In genomic region chr3:134839990-134840389, GRCh38 we compare ENCODE assay signal across 14 cellular contexts. TPM values are rescaled to one million over a fixed set of nuclear protein-coding genes. Genes with fewer than 3 reads are reported as not detected.
DNase-seq lines count a peak whose midpoint lies in the region; ATAC-seq and TF ChIP-seq lines count a peak whose summit lies in the region.
"Had no signal": no experiment of that assay in that cellular context is flagged by ENCODE, and none has a peak within 500 bp of the region (broad histone marks: within the 10 kb centered on the region; RNA-seq: fewer than 3 reads in every experiment).

No MANE protein-coding gene starts in this region.

- H3K4me3 ChIP-seq in prostate gland (no peak overlapping the region), SK-N-SH (ENCODE audit: low read depth in 2 of 2, low read length in 1 of 2) (no peak overlapping the region)

- no peak for TF ChIP-seq POLR2A in prostate gland (IDR thresholded peaks at IDR 0.05)

- no peaks in the 10 kb centered on the region for H4K20me1 ChIP-seq in SK-N-SH (ENCODE audit: insufficient read depth)

- CTCF ChIA-PET in SK-N-SH (lab: Yijun Ruan, JAX): no interaction called here

- H2AFZ ChIP-seq in SK-N-SH (ENCODE audit: low read depth): no peak overlapping the region

- no peaks in the 10 kb centered on the region for H3K36me3 ChIP-seq in prostate gland
- H3K36me3 ChIP-seq in SK-N-SH (replicated peaks in 1 of 2; ENCODE audit: control insufficient read depth in 1 of 2, insufficient read depth in 2 of 2, low read length in 1 of 2): no peaks in the 10 kb centered on the region
- H3K36me3 ChIP-seq: WERI-Rb-1 had no signal

- POLR2A ChIA-PET in SK-N-SH (lab: Yijun Ruan, JAX): no interaction called here

- WGBS in prostate gland: 45% methylated on average over 1 of the region's 1 CpG
- WGBS in SK-N-SH (ENCODE audit: low lambda C conversion rate): 33% methylated on average over 1 of the region's 1 CpG

- no peaks in the 10 kb centered on the region for H3K4me1 ChIP-seq in prostate gland (replicated peaks)
- no peaks in the 10 kb centered on the region for H3K4me1 ChIP-seq in SK-N-SH (ENCODE audit: control insufficient read depth in 1 of 2, insufficient read depth in 2 of 2, low read depth in 1 of 2, low read length in 1 of 2)

- DNase-seq in MV-4-11 (lab: John Stamatoyannopoulos, UW) (peak; percentile 52), dermis blood vessel endothelial cell (no peak), prostate gland (ENCODE audit: low spot score) (no peak), G401 (ENCODE audit: low spot score) (no peak), SK-N-SH (no peak)
- DNase-seq: mesenchymal stem cell, NCI-H1092, NCI-H524, SHP77 treated with DMSO at 0.1 percent for 48 hours, WERI-Rb-1 had no signal

- no peaks in the 10 kb centered on the region for H3K79me2 ChIP-seq in SK-N-SH (ENCODE audit: insufficient read depth)

- H3K9me3 ChIP-seq in prostate gland (no peaks in the 10 kb centered on the region), SK-N-SH (no peaks in the 10 kb centered on the region)

- no peak for TF ChIP-seq EP300 in SK-N-SH (IDR thresholded peaks at IDR 0.05; ENCODE audit: borderline replicate concordance in 1 of 2, low read depth in 1 of 2, low read length in 1 of 2)

- in situ Hi-C loops in G401 (cut with HindIII; ENCODE audit: low sequenced_read_pairs): no loop called here

- no peak overlapping the region for H3K4me2 ChIP-seq in SK-N-SH

- H3F3A ChIP-seq in SK-N-SH (replicated peaks; ENCODE audit: insufficient read depth): no peaks in the 10 kb centered on the region

- no peak for TF ChIP-seq RAD21 in SK-N-SH (IDR thresholded peaks at IDR 0.05; ENCODE audit: low read length)

- ATAC-seq in GM18498 (IDR thresholded peaks at IDR 0.05; ENCODE audit: unreplicated experiment) (peak; percentile 87), GM19467 (IDR thresholded peaks at IDR 0.05; ENCODE audit: unreplicated experiment) (peak; percentile 70), HG02973 (IDR thresholded peaks at IDR 0.05; ENCODE audit: unreplicated experiment) (peak; percentile 58)
- ATAC-seq: esophagus mucosa had no signal

- H3K9ac ChIP-seq in SK-N-SH: no peak overlapping the region

- H3K9me2 ChIP-seq in SK-N-SH: no peaks in the 10 kb centered on the region

- H3K27ac ChIP-seq in prostate gland (no peak overlapping the region), SK-N-SH (ENCODE audit: low read depth in 2 of 2, low read length in 1 of 2) (no peak overlapping the region)
- H3K27ac ChIP-seq: WERI-Rb-1 had no signal

- intact Hi-C loops in prostate gland (cut with DNase I): no loop called here

- TF ChIP-seq CTCF in prostate gland (IDR thresholded peaks at IDR 0.05): no peak
- no peak for TF ChIP-seq CTCF in SK-N-SH (IDR thresholded peaks at IDR 0.05)

- no peaks in the 10 kb centered on the region for H3K27me3 ChIP-seq in prostate gland (replicated peaks; ENCODE audit: insufficient read depth)
- H3K27me3 ChIP-seq in SK-N-SH (ENCODE audit: insufficient read depth): no peaks in the 10 kb centered on the region

TF ChIP-seq in SK-N-SH, 30 proteins besides CTCF, POLR2A, EP300 and RAD21:
- TF ChIP-seq ELF1 (IDR thresholded peaks at IDR 0.05): no peak
- TF ChIP-seq EZH2phosphoT487 (IDR thresholded peaks at IDR 0.05; ENCODE audit: borderline replicate concordance, low read depth): no peak
- TF ChIP-seq MEF2A (IDR thresholded peaks at IDR 0.05; ENCODE audit: borderline replicate concordance, low read depth): no peak
- no peak for TF ChIP-seq FOXM1 (IDR thresholded peaks at IDR 0.05; ENCODE audit: low read depth)
- TF ChIP-seq IRF3 (IDR thresholded peaks at IDR 0.05; ENCODE audit: low read depth, low read length): no peak
- no peak for TF ChIP-seq GATA2 (CRISPR knock-in tag; IDR thresholded peaks at IDR 0.05)
- TF ChIP-seq TEAD4 (IDR thresholded peaks at IDR 0.05; ENCODE audit: borderline replicate concordance, insufficient read depth): no peak
- no peak for TF ChIP-seq USF1 (IDR thresholded peaks at IDR 0.05; ENCODE audit: borderline replicate concordance, low read depth)
- TF ChIP-seq SIN3A (IDR thresholded peaks at IDR 0.05; ENCODE audit: borderline replicate concordance, low read depth, low read length): no peak
- no peak for TF ChIP-seq FOXJ3 (CRISPR knock-in tag; IDR thresholded peaks at IDR 0.05)
- TF ChIP-seq USF2 (IDR thresholded peaks at IDR 0.05; ENCODE audit: borderline replicate concordance, low read depth, low read length): no peak
- TF ChIP-seq RFX5 (IDR thresholded peaks at IDR 0.05; ENCODE audit: low read length): no peak
- TF ChIP-seq MXI1 (IDR thresholded peaks at IDR 0.05; ENCODE audit: low read depth, low read length): no peak
- no peak for TF ChIP-seq YY1 (IDR thresholded peaks at IDR 0.05; ENCODE audit: low read depth)

RNA-seq across cellular contexts. Expression of gene EPHB1, which starts 44.9 kb away (rescaled TPM):
- 2.4 and 6.5 TPM in 2 replicates for total RNA-seq in dermis blood vessel endothelial cell
- 10 to 100 TPM in 1 of 2 donors, 1 to 10 TPM in 1; 2.3 to 21.2 TPM for total RNA-seq in prostate gland
- not detected in 2 replicates for total RNA-seq in G401 (2014; rRNA removed; shearing (Covaris generic))
- 0.84 and 1.2 TPM in 2 replicates for polyA plus RNA-seq in SK-N-SH (2012; rRNA removed)
- 0.83 and 0.85 TPM in 2 replicates for polyA plus RNA-seq in SK-N-SH (2012; cell fraction: cytosol; rRNA removed)
- 0.70 and 0.97 TPM in 2 replicates for polyA plus RNA-seq in SK-N-SH (2012; cell fraction: nucleus; rRNA removed)
